16 cellular contexts compared by ENCODE assay signal in genomic region chr16:29898135-29898534, GRCh38. TPM values are rescaled to one million over a fixed set of nuclear protein-coding genes. Genes with fewer than 3 reads are reported as not detected.
A peak's percentile ranks its signal among the peaks of the same experiment; 100 is the strongest.
DNase-seq lines count a peak whose midpoint lies in the region; ATAC-seq, FAIRE-seq and TF ChIP-seq lines count a peak whose summit lies in the region.
"Had no signal": no experiment of that assay in that cellular context is flagged by ENCODE, and none has a peak within 500 bp of the region (broad histone marks: within the 10 kb centered on the region; RNA-seq: fewer than 3 reads in every experiment).

No MANE protein-coding gene starts in this region.

- H3K36me3 Mint-ChIP-seq in osteocyte (ENCODE audit: unreplicated experiment) = no peaks in the 10 kb centered on the region

- H3K36me3 ChIP-seq in H7 (replicated peaks; ENCODE audit: control insufficient read depth, insufficient read depth, low read length) (peaks cover 1% of the 10 kb centered on the region), WERI-Rb-1 (peaks cover 24% of the 10 kb centered on the region), iPS DF 6.9 (ENCODE audit: control insufficient read depth, insufficient read depth, low read length) (no peaks in the 10 kb centered on the region; the same call in 1 of the 2 replicates)

- H3K27me3 ChIP-seq in H7 (ENCODE audit: control insufficient read depth, insufficient read depth, low read length) (no peaks in the 10 kb centered on the region; the same call in 1 of the 2 replicates), WERI-Rb-1 (ENCODE audit: insufficient read depth, low read depth, severe bottlenecking) (no peaks in the 10 kb centered on the region), iPS DF 6.9 (ENCODE audit: control insufficient read depth, insufficient read depth, low read length) (no peaks in the 10 kb centered on the region)

- TF ChIP-seq CTCF in WERI-Rb-1 (IDR thresholded peaks at IDR 0.05; ENCODE audit: low read depth, low read length) = no peak
- no peak for TF ChIP-seq CTCF in osteocyte (IDR thresholded peaks at IDR 0.05)

- H3K4me3 ChIP-seq in H7 (ENCODE audit: insufficient read depth, low read depth, low read length) = peak overlapping the region; percentile 80
- H3K4me3 ChIP-seq in WERI-Rb-1 (ENCODE audit: low read depth, low read length) = peak overlapping the region; percentile 86
- H3K4me3 ChIP-seq in iPS DF 6.9 (ENCODE audit: low read length) = peak overlapping the region; percentile 54; the same call in 1 of the 2 replicates

- H3K4me1 Mint-ChIP-seq in osteocyte (ENCODE audit: unreplicated experiment) = peaks cover 17% of the 10 kb centered on the region

- peaks cover 4% of the 10 kb centered on the region; the same call in 1 of the 2 replicates for H3K4me1 ChIP-seq in iPS DF 6.9 (ENCODE audit: control insufficient read depth, insufficient read depth, low read length)
- H3K4me1 ChIP-seq: foreskin keratinocyte had no signal

- peaks cover 19% of the 10 kb centered on the region for H3K27me3 Mint-ChIP-seq in osteocyte (ENCODE audit: unreplicated experiment)

- no peaks in the 10 kb centered on the region for H3K9me3 Mint-ChIP-seq in osteocyte (ENCODE audit: unreplicated experiment)
- H3K9me3 Mint-ChIP-seq: IgD-negative memory B cell had no signal

- WGBS in iPS DF 6.9 (ENCODE audit: insufficient coverage, insufficient read length) = no CpG with 5 or more reads among the region's 5 CpGs

- DNase-seq in H7 (peak; percentile 71), WERI-Rb-1 (no peak), iPS DF 6.9 (ENCODE audit: low read depth, low spot score) (no peak), osteocyte (ENCODE audit: extremely low spot score, unreplicated experiment) (no peak), GM19239 (ENCODE audit: insufficient read length, low spot score) (no peak), left lobe of liver (ENCODE audit: low spot score) (no peak)
- DNase-seq: activated CD4-positive, alpha-beta T cell treated with anti-CD3 and anti-CD28 coated beads, Interleukin-2, amount 50 U/mL, for 1 hour; foreskin keratinocyte; NCI-H1092 treated with DMSO at 0.1 percent for 48 hours; NCI-H345; stimulated activated naive CD4-positive, alpha-beta T cell; T-helper 17 cell had no signal

- ATAC-seq in HG03159 (IDR thresholded peaks at IDR 0.05; ENCODE audit: unreplicated experiment) (no peak), HG03139 (IDR thresholded peaks at IDR 0.05; ENCODE audit: unreplicated experiment) (no peak), left lobe of liver (no peak)
- ATAC-seq: foreskin keratinocyte, sciatic nerve, T-helper 17 cell had no signal

- FAIRE-seq in GM19239 (lab: Jason Lieb, UNC) = no peak

- peak overlapping the region; percentile 73 for H3K4me3 Mint-ChIP-seq in osteocyte (ENCODE audit: unreplicated experiment)
- H3K4me3 Mint-ChIP-seq: T-helper 17 cell had no signal

- H3K27ac ChIP-seq in WERI-Rb-1 (peak overlapping the region; percentile 84), iPS DF 6.9 (ENCODE audit: low read length) (no peak overlapping the region)
- H3K27ac ChIP-seq: foreskin keratinocyte had no signal

- H3K9me3 ChIP-seq in WERI-Rb-1 (ENCODE audit: severe bottlenecking) (no peaks in the 10 kb centered on the region), iPS DF 6.9 (ENCODE audit: control insufficient read depth, insufficient read depth, low read length) (no peaks in the 10 kb centered on the region)

- H3K27ac Mint-ChIP-seq in osteocyte (ENCODE audit: unreplicated experiment) = no peak overlapping the region
- H3K27ac Mint-ChIP-seq: IgD-negative memory B cell, T-helper 17 cell had no signal

RNA-seq across cellular contexts. Expression of gene SEZ6L2, which starts 1.2 kb away (rescaled TPM):
- total RNA-seq in H7 (2014; rRNA removed; shearing (Covaris generic)) = 47.3 and 59.0 TPM in 2 replicates
- total RNA-seq in osteocyte (17.6 and 19.3 TPM in 2 replicates), left lobe of liver (0.55 TPM)
- total RNA-seq: T-helper 17 cell had no signal

RNA-seq across cellular contexts. Expression of gene ASPHD1, which starts 2.2 kb away (rescaled TPM):
- total RNA-seq in H7 (2014; rRNA removed; shearing (Covaris generic)) = 24.4 and 24.6 TPM in 2 replicates
- 1.0 and 1.2 TPM in 2 replicates for total RNA-seq in osteocyte
- 0.13 TPM for total RNA-seq in left lobe of liver
- total RNA-seq: T-helper 17 cell had no signal

RNA-seq across cellular contexts. Expression of gene KCTD13, which starts 27.9 kb away (rescaled TPM):
- 8.3 and 9.1 TPM in 2 replicates for total RNA-seq in H7 (2014; rRNA removed; shearing (Covaris generic))
- total RNA-seq in osteocyte = 20.5 and 22.3 TPM in 2 replicates
- total RNA-seq in left lobe of liver = 9.8 TPM

RNA-seq across cellular contexts. Expression of gene CDIPT, which starts 35.1 kb away (rescaled TPM):
- 91.3 and 97.6 TPM in 2 replicates for total RNA-seq in H7 (2014; rRNA removed; shearing (Covaris generic))
- 104 and 108 TPM in 2 replicates for total RNA-seq in osteocyte
- total RNA-seq in left lobe of liver = 53.1 TPM

Comparison
In these comparisons a context has a peak if more than half of its experiments do, and no peak if none do; other contexts are left out.
1. RNA of gene SEZ6L2, which starts 1.2 kb away (total RNA-seq): 47.3 to 59.0 TPM in H7 and 17.6 to 19.3 TPM in osteocyte; 0.55 TPM in left lobe of liver (single experiment); every median in the first group is over 10 times any median in the second.
2. RNA of gene ASPHD1, which starts 2.2 kb away (total RNA-seq): 24.4 to 24.6 TPM in H7; 1.0 to 1.2 TPM in osteocyte and 0.13 TPM in left lobe of liver (single experiment); every median in the first group is over 10 times any median in the second.
3. Peak in every context shown above with its lines, with median percentiles within 50 percentile points of each other: H3K4me3 ChIP-seq.